ENCODE assay signal across 19 cellular contexts in genomic region chr2:78908973-78909372, GRCh38.
A peak's percentile ranks its signal among the peaks of the same experiment; 100 is the strongest.
DNase-seq lines count a peak whose midpoint lies in the region; TF ChIP-seq lines count a peak whose summit lies in the region.
"Had no signal": no experiment of that assay in that cellular context is flagged by ENCODE, and none has a peak within 500 bp of the region (broad histone marks: within the 10 kb centered on the region; RNA-seq: fewer than 3 reads in every experiment).

No MANE protein-coding gene starts in this region.

- H3K4me1 ChIP-seq in BE2C, result no peaks in the 10 kb centered on the region
- H3K4me1 ChIP-seq: SJSA1 had no signal

- POLR2A ChIA-PET in activated CD4-positive, alpha-beta T cell treated with anti-CD3 and anti-CD28 coated beads, Interleukin-2, amount 10 ng/mL, durations not matched to agents 7 days and 5 days (lab: Charles Lee), result no interaction called here

- DNase-seq in HT1080 (ENCODE audit: low read depth) (peak; percentile 5), SK-MEL-5 (ENCODE audit: low read depth, low spot score) (peak; percentile 3), islet precursor cell (peak; percentile 57), DMS53 (lab: John Stamatoyannopoulos, UW) (no peak), hypothalamus (lab: John Stamatoyannopoulos, UW) (no peak), BE2C (no peak)
- DNase-seq in activated CD4-positive, alpha-beta T cell treated with anti-CD3 and anti-CD28 coated beads, Interleukin-2, amount 10 ng/mL, durations not matched to agents 7 days and 5 days, result no peak
- DNase-seq: C1 segment of cervical spinal cord; Calu3; CD8-positive, alpha-beta T cell; DMS153; GDM1; NCI-H1105 treated with DMSO at 0.1 percent for 48 hours; NCI-H1694; NCI-H2171; NCI-H345; NCI-H524 treated with DMSO at 0.1 percent for 48 hours; NCI-H82 had no signal

- H3K36me3 ChIP-seq in BE2C, result no peaks in the 10 kb centered on the region
- H3K36me3 ChIP-seq: SJSA1 had no signal

- H3K4me3 ChIP-seq in BE2C (ENCODE audit: low read depth, low read length), result no peak overlapping the region
- H3K4me3 ChIP-seq: SJSA1 had no signal

- H3K27ac Mint-ChIP-seq in activated CD4-positive, alpha-beta T cell treated with anti-CD3 and anti-CD28 coated beads, Interleukin-2, amount 10 ng/mL, durations not matched to agents 7 days and 5 days, result no peak overlapping the region
- H3K27ac Mint-ChIP-seq: CD8-positive, alpha-beta T cell had no signal

- CTCF ChIA-PET in activated CD4-positive, alpha-beta T cell treated with anti-CD3 and anti-CD28 coated beads, Interleukin-2, amount 10 ng/mL, durations not matched to agents 7 days and 5 days (lab: Charles Lee), result no interaction called here

- in situ Hi-C loops in SK-MEL-5 (cut with HindIII; ENCODE audit: low pct_unique_long_range_greater_than_20kb, low sequenced_read_pairs), result no loop called here

- H3K4me1 Mint-ChIP-seq in activated CD4-positive, alpha-beta T cell treated with anti-CD3 and anti-CD28 coated beads, Interleukin-2, amount 10 ng/mL, durations not matched to agents 7 days and 5 days, result no peaks in the 10 kb centered on the region

- H3K36me3 Mint-ChIP-seq in activated CD4-positive, alpha-beta T cell treated with anti-CD3 and anti-CD28 coated beads, Interleukin-2, amount 10 ng/mL, durations not matched to agents 7 days and 5 days (ENCODE audit: low read depth), result no peaks in the 10 kb centered on the region
- H3K36me3 Mint-ChIP-seq: CD8-positive, alpha-beta T cell had no signal

- no peaks in the 10 kb centered on the region for H3K27me3 ChIP-seq in BE2C
- H3K27me3 ChIP-seq: SJSA1 had no signal

- no peaks in the 10 kb centered on the region for H3K9me3 ChIP-seq in BE2C
- H3K9me3 ChIP-seq: SJSA1 had no signal

- no peak for TF ChIP-seq CTCF in BE2C (IDR thresholded peaks at IDR 0.05; ENCODE audit: low read depth, low read length)

- no peaks in the 10 kb centered on the region for H3K27me3 Mint-ChIP-seq in activated CD4-positive, alpha-beta T cell treated with anti-CD3 and anti-CD28 coated beads, Interleukin-2, amount 10 ng/mL, durations not matched to agents 7 days and 5 days

- H3K9me3 Mint-ChIP-seq in activated CD4-positive, alpha-beta T cell treated with anti-CD3 and anti-CD28 coated beads, Interleukin-2, amount 10 ng/mL, durations not matched to agents 7 days and 5 days, result no peaks in the 10 kb centered on the region

- no peak overlapping the region for H3K4me3 Mint-ChIP-seq in activated CD4-positive, alpha-beta T cell treated with anti-CD3 and anti-CD28 coated beads, Interleukin-2, amount 10 ng/mL, durations not matched to agents 7 days and 5 days
- H3K4me3 Mint-ChIP-seq: CD8-positive, alpha-beta T cell had no signal

Comparison
In these comparisons a context has a peak if more than half of its experiments do, and no peak if none do; other contexts are left out.
1. DNase-seq: peak in HT1080 (single experiment), SK-MEL-5 (single experiment) and islet precursor cell (single experiment); none in DMS53 (single experiment), activated CD4-positive, alpha-beta T cell treated with anti-CD3 and anti-CD28 coated beads, Interleukin-2, amount 10 ng/mL, durations not matched to agents 7 days and 5 days (single experiment), hypothalamus (0 of 51) and BE2C (single experiment).